ENCODE assay signal across 8 cellular contexts in the genomic region with DNA sequence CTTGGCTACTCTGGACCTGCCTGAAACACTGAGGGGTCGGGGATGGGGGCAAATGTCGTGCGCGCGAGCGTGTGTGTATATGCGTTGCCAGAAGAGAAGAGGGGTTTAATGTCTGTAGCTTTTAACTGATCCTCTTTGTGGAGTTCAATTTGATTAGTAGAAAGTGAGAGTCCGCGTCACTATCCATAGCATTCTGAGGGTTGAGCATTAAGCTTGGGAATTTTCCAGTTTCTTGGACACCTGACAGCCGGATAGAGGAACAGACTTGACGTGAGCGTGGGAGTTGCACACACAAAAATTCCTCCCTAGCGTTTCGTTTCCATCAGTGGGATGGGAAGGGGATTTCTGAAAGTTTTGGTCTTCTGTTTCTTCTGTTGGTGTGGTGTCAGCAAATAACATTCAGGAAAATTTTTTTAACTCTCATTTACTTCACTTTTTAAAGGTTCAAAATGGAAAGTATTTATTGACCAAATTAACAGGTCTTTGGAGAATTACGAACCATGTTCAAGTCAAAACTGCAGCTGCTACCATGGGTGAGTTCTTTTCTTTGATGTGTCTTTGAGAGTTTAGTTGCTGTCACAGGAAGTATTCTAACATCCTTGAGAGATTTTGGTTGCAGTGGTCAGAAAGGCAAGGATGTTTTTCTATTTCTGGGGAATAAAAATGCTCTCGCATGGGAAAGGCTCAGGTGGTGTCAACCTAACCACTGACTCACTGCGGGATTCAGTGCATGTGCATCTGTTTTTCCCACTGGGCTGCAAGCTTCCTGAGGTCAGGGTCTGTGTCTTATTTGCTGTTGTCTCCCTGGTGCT. TPM values are rescaled to one million over a fixed set of nuclear protein-coding genes. Genes with fewer than 3 reads are reported as not detected.
DNase-seq lines count a peak whose midpoint lies in the region; ATAC-seq and TF ChIP-seq lines count a peak whose summit lies in the region.

No MANE protein-coding gene starts in this region.

- H3K9me3 Mint-ChIP-seq in activated CD8-positive, alpha-beta T cell treated with anti-CD3 and anti-CD28 coated beads, Interleukin-2, amount 10 ng/mL, durations not matched to agents 7 days and 5 days (ENCODE audit: insufficient read depth) = no peaks in the 10 kb centered on the region

- WGBS in heart right ventricle, 2 donors = 10 to 11% methylated on average over 17 of the region's 17 CpGs
- 10% methylated on average over 17 of the region's 17 CpGs for WGBS in prostate gland

- H3K4me1 Mint-ChIP-seq in activated CD8-positive, alpha-beta T cell treated with anti-CD3 and anti-CD28 coated beads, Interleukin-2, amount 10 ng/mL, durations not matched to agents 7 days and 5 days (ENCODE audit: low read depth) = peaks cover 33% of the 10 kb centered on the region

- H3K4me3 Mint-ChIP-seq in activated CD8-positive, alpha-beta T cell treated with anti-CD3 and anti-CD28 coated beads, Interleukin-2, amount 10 ng/mL, durations not matched to agents 7 days and 5 days = peak overlapping the region; percentile 97

- peak; percentile 33 for ATAC-seq in GM18870 (IDR thresholded peaks at IDR 0.05; ENCODE audit: unreplicated experiment)
- ATAC-seq in HG03571 (IDR thresholded peaks at IDR 0.05; ENCODE audit: unreplicated experiment) = peak; percentile 41
- peak; percentile 48 for ATAC-seq in activated CD8-positive, alpha-beta T cell treated with anti-CD3 and anti-CD28 coated beads, Interleukin-2, amount 10 ng/mL, durations not matched to agents 7 days and 5 days
- peak in 4 of 8 donors; percentile 2 to 48 (median 10) for ATAC-seq in heart right ventricle
- no peak for ATAC-seq in GM21619 (IDR thresholded peaks at IDR 0.05; ENCODE audit: unreplicated experiment)

- peaks cover 0 to 36% (median 15%) of the 10 kb centered on the region in 9 donors for H3K36me3 ChIP-seq in heart right ventricle
- no peaks in the 10 kb centered on the region for H3K36me3 ChIP-seq in prostate gland

- TF ChIP-seq CTCF in heart right ventricle (IDR thresholded peaks at IDR 0.05) (no peak), prostate gland (IDR thresholded peaks at IDR 0.05) (no peak)

- H3K36me3 Mint-ChIP-seq in activated CD8-positive, alpha-beta T cell treated with anti-CD3 and anti-CD28 coated beads, Interleukin-2, amount 10 ng/mL, durations not matched to agents 7 days and 5 days (ENCODE audit: low read depth) = peaks cover 21% of the 10 kb centered on the region

- peak overlapping the region; percentile 67 to 93 (median 84) for H3K27ac ChIP-seq in heart right ventricle
- H3K27ac ChIP-seq in prostate gland = peak overlapping the region in 1 of 2 donors; percentile 70

- H3K4me3 ChIP-seq in heart right ventricle (peak overlapping the region; percentile 79 to 100 (median 88)), prostate gland (peak overlapping the region; percentile 68 to 90)

- H3K4me1 ChIP-seq in heart right ventricle (peaks cover 0 to 23% (median 13%) of the 10 kb centered on the region in 9 donors), prostate gland (replicated peaks) (no peaks in the 10 kb centered on the region)

- peak overlapping the region; percentile 94 for H3K27ac Mint-ChIP-seq in activated CD8-positive, alpha-beta T cell treated with anti-CD3 and anti-CD28 coated beads, Interleukin-2, amount 10 ng/mL, durations not matched to agents 7 days and 5 days

- H3K9me3 ChIP-seq in heart right ventricle (no peaks in the 10 kb centered on the region), prostate gland (no peaks in the 10 kb centered on the region)

- no peaks in the 10 kb centered on the region for H3K27me3 Mint-ChIP-seq in activated CD8-positive, alpha-beta T cell treated with anti-CD3 and anti-CD28 coated beads, Interleukin-2, amount 10 ng/mL, durations not matched to agents 7 days and 5 days (ENCODE audit: low read depth)

- POLR2A ChIA-PET in activated CD8-positive, alpha-beta T cell treated with anti-CD3 and anti-CD28 coated beads, Interleukin-2, amount 10 ng/mL, durations not matched to agents 7 days and 5 days (lab: Charles Lee) = interaction anchor here (1.3 to 3.1 kb wide), 3 partner anchors 9 to 30 kb away, joined by 7 to 28 read pairs (median 7); a partner anchor contains a TSS

- H3K27me3 ChIP-seq in heart right ventricle = no peaks in the 10 kb centered on the region
- no peaks in the 10 kb centered on the region for H3K27me3 ChIP-seq in prostate gland (replicated peaks; ENCODE audit: insufficient read depth)

- intact Hi-C loops in heart right ventricle (cut with DNase I) (loop anchor here in 6 of 10 donors (2.0 to 10.0 kb wide), 5 partner anchors 29 to 215 kb away; a partner anchor contains a TSS), prostate gland (cut with DNase I) (no loop called here)

- no peak for TF ChIP-seq POLR2A in prostate gland (IDR thresholded peaks at IDR 0.05)

- DNase-seq in AG20443 (ENCODE audit: low spot score) (peak; percentile 17), heart right ventricle (no peak), prostate gland (ENCODE audit: low spot score) (no peak), NCI-H510A treated with DMSO at 0.1 percent for 48 hours (lab: John Stamatoyannopoulos, UW) (no peak)
- no peak for DNase-seq in activated CD8-positive, alpha-beta T cell treated with anti-CD3 and anti-CD28 coated beads, Interleukin-2, amount 10 ng/mL, durations not matched to agents 7 days and 5 days

- CTCF ChIA-PET in activated CD8-positive, alpha-beta T cell treated with anti-CD3 and anti-CD28 coated beads, Interleukin-2, amount 10 ng/mL, durations not matched to agents 7 days and 5 days (lab: Charles Lee) = interaction anchor here (0.8 to 1.5 kb wide), 5 partner anchors 12 to 210 kb away, joined by 3 to 5 read pairs (median 3); no protein-coding TSS in a partner anchor

RNA-seq across cellular contexts. Expression of a gene that starts 0.8 kb away (rescaled TPM):
- 10 to 100 TPM; 31.6 to 36.0 TPM for total RNA-seq in activated CD8-positive, alpha-beta T cell treated with anti-CD3 and anti-CD28 coated beads, Interleukin-2, amount 10 ng/mL, durations not matched to agents 7 days and 5 days
- total RNA-seq in heart right ventricle (10 to 100 TPM in 1 of 10 donors, 1 to 10 TPM in 9; 2.8 to 13.2 (median 6.7) TPM), prostate gland (10 to 100 TPM in 1 of 2 donors, 1 to 10 TPM in 1; 7.5 to 14.9 TPM)
- 10 to 100 TPM in 1 of 2 donors, 1 to 10 TPM in 1; 8.6 to 17.0 TPM for polyA plus RNA-seq in heart right ventricle

RNA-seq across cellular contexts. Expression of a gene that starts 6.2 kb away (rescaled TPM):
- 10 to 100 TPM; 30.5 to 31.2 TPM for total RNA-seq in activated CD8-positive, alpha-beta T cell treated with anti-CD3 and anti-CD28 coated beads, Interleukin-2, amount 10 ng/mL, durations not matched to agents 7 days and 5 days
- total RNA-seq in heart right ventricle (10 to 100 TPM in 9 of 10 donors, 1 to 10 TPM in 1; 9.7 to 25.8 (median 13.5) TPM), prostate gland (10 to 100 TPM; 20.6 to 72.0 TPM)
- 10 to 100 TPM in 1 of 2 donors, 1 to 10 TPM in 1; 8.4 to 11.9 TPM for polyA plus RNA-seq in heart right ventricle

RNA-seq across cellular contexts. Expression of a gene that starts 28.8 kb away (rescaled TPM):
- total RNA-seq in activated CD8-positive, alpha-beta T cell treated with anti-CD3 and anti-CD28 coated beads, Interleukin-2, amount 10 ng/mL, durations not matched to agents 7 days and 5 days = 10 to 100 TPM; 78.1 to 79.8 TPM
- total RNA-seq in heart right ventricle = 100 to 1,000 TPM; 213 to 379 (median 240) TPM
- 100 to 1,000 TPM in 1 of 2 donors, 10 to 100 TPM in 1; 90.3 to 126 TPM for polyA plus RNA-seq in heart right ventricle
- total RNA-seq in prostate gland = 10 to 100 TPM; 65.7 to 67.7 TPM
